1 cellular context compared by ENCODE assay signal in the genomic region with DNA sequence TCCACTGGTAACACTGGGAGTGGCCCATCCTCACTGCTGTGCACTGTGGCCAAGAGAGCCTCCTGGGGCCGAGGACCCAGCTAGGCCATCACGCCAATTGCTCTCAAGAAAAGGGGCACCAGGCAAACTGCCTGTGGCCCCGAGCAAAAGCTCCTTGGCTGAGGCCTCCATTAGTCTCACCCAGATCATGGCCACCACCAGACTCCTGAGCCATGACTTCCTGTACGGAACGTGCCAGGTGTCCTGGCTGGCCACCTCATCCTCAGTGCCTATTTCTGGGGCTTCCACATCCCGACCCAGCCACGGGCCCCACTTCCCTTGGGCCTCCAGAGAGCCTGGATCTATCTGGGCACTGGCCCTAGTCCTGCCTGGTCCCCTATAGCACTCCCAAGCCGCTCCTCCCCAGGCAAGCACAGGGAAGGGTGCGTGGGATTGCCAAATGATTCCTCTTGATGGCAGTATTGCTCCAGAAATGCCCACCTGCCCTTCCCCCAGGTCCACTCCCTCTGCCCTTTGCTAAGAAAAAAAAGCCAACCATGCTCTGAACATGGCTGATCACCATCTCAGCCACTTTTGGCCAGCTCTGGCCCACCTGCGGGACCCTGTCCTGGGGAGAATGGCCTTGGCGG.
TF ChIP-seq lines count a peak whose summit lies in the region.

No MANE protein-coding gene starts in this region.

TF ChIP-seq in HepG2, 621 proteins besides CTCF, POLR2A, EP300 and RAD21 (continued from another document):
- TF ChIP-seq, protein P1, sequence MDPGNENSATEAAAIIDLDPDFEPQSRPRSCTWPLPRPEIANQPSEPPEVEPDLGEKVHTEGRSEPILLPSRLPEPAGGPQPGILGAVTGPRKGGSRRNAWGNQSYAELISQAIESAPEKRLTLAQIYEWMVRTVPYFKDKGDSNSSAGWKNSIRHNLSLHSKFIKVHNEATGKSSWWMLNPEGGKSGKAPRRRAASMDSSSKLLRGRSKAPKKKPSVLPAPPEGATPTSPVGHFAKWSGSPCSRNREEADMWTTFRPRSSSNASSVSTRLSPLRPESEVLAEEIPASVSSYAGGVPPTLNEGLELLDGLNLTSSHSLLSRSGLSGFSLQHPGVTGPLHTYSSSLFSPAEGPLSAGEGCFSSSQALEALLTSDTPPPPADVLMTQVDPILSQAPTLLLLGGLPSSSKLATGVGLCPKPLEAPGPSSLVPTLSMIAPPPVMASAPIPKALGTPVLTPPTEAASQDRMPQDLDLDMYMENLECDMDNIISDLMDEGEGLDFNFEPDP (CRISPR knock-in tag; conservative IDR thresholded peaks at IDR 0.05), result 0 out of 2 replicates have a peak, but pooled peaks have one; percentile 36
- TF ChIP-seq, protein P2, sequence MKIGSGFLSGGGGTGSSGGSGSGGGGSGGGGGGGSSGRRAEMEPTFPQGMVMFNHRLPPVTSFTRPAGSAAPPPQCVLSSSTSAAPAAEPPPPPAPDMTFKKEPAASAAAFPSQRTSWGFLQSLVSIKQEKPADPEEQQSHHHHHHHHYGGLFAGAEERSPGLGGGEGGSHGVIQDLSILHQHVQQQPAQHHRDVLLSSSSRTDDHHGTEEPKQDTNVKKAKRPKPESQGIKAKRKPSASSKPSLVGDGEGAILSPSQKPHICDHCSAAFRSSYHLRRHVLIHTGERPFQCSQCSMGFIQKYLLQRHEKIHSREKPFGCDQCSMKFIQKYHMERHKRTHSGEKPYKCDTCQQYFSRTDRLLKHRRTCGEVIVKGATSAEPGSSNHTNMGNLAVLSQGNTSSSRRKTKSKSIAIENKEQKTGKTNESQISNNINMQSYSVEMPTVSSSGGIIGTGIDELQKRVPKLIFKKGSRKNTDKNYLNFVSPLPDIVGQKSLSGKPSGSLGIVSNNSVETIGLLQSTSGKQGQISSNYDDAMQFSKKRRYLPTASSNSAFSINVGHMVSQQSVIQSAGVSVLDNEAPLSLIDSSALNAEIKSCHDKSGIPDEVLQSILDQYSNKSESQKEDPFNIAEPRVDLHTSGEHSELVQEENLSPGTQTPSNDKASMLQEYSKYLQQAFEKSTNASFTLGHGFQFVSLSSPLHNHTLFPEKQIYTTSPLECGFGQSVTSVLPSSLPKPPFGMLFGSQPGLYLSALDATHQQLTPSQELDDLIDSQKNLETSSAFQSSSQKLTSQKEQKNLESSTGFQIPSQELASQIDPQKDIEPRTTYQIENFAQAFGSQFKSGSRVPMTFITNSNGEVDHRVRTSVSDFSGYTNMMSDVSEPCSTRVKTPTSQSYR (CRISPR knock-in tag; IDR thresholded peaks at IDR 0.05; ENCODE audit: borderline replicate concordance), result peak; percentile 48; the same call in 1 of the 2 replicates
- TF ChIP-seq KDM6A (CRISPR knock-in tag; IDR thresholded peaks at IDR 0.05; ENCODE audit: low read depth) (no peak), TOPORS (CRISPR knock-in tag; IDR thresholded peaks at IDR 0.05) (no peak), ZNF160 (CRISPR knock-in tag; IDR thresholded peaks at IDR 0.05) (no peak), ZNF7 (CRISPR knock-in tag; IDR thresholded peaks at IDR 0.05) (no peak), SALL1 (CRISPR knock-in tag; IDR thresholded peaks at IDR 0.05) (no peak), NFATC3 (CRISPR knock-in tag; IDR thresholded peaks at IDR 0.05) (no peak), ZNF432 (CRISPR knock-in tag; IDR thresholded peaks at IDR 0.05; ENCODE audit: borderline replicate concordance) (no peak), ZNF234 (CRISPR knock-in tag; conservative IDR thresholded peaks at IDR 0.05) (no peak), RFX1 (IDR thresholded peaks at IDR 0.05) (no peak), STAG1 (CRISPR knock-in tag; IDR thresholded peaks at IDR 0.05) (peak; percentile 73), ZNF567 (CRISPR knock-in tag; IDR thresholded peaks at IDR 0.05; ENCODE audit: borderline replicate concordance) (no peak), SMC3 (IDR thresholded peaks at IDR 0.05; ENCODE audit: low read length) (peak; percentile 38; the same call in 1 of the 2 replicates), ZNF263 (CRISPR knock-in tag; IDR thresholded peaks at IDR 0.05) (no peak), LCORL (IDR thresholded peaks at IDR 0.05) (no peak), LCORL (CRISPR knock-in tag; IDR thresholded peaks at IDR 0.05) (0 out of 2 replicates have a peak, but pooled peaks have one; percentile 60), ZNF256 (CRISPR knock-in tag; conservative IDR thresholded peaks at IDR 0.05) (no peak), NONO (IDR thresholded peaks at IDR 0.05) (no peak), NONO (CRISPR knock-in tag; conservative IDR thresholded peaks at IDR 0.05) (0 out of 2 replicates have a peak, but pooled peaks have one; percentile 23), KDM3A (CRISPR knock-in tag; IDR thresholded peaks at IDR 0.05; ENCODE audit: low read depth) (peak; percentile 91), ZNF274 (CRISPR knock-in tag; IDR thresholded peaks at IDR 0.05) (no peak)
- TF ChIP-seq, protein P3, sequence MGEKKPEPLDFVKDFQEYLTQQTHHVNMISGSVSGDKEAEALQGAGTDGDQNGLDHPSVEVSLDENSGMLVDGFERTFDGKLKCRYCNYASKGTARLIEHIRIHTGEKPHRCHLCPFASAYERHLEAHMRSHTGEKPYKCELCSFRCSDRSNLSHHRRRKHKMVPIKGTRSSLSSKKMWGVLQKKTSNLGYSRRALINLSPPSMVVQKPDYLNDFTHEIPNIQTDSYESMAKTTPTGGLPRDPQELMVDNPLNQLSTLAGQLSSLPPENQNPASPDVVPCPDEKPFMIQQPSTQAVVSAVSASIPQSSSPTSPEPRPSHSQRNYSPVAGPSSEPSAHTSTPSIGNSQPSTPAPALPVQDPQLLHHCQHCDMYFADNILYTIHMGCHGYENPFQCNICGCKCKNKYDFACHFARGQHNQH (CRISPR knock-in tag; IDR thresholded peaks at IDR 0.05), result no peak
- TF ChIP-seq, protein P4, sequence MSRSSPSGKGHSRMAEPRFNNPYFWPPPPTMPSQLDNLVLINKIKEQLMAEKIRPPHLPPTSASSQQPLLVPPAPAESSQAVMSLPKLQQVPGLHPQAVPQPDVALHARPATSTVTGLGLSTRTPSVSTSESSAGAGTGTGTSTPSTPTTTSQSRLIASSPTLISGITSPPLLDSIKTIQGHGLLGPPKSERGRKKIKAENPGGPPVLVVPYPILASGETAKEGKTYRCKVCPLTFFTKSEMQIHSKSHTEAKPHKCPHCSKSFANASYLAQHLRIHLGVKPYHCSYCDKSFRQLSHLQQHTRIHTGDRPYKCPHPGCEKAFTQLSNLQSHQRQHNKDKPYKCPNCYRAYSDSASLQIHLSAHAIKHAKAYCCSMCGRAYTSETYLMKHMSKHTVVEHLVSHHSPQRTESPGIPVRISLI (CRISPR knock-in tag; IDR thresholded peaks at IDR 0.05; ENCODE audit: borderline replicate concordance), result 0 out of 2 replicates have a peak, but pooled peaks have one; percentile 49
- TF ChIP-seq, protein P5, sequence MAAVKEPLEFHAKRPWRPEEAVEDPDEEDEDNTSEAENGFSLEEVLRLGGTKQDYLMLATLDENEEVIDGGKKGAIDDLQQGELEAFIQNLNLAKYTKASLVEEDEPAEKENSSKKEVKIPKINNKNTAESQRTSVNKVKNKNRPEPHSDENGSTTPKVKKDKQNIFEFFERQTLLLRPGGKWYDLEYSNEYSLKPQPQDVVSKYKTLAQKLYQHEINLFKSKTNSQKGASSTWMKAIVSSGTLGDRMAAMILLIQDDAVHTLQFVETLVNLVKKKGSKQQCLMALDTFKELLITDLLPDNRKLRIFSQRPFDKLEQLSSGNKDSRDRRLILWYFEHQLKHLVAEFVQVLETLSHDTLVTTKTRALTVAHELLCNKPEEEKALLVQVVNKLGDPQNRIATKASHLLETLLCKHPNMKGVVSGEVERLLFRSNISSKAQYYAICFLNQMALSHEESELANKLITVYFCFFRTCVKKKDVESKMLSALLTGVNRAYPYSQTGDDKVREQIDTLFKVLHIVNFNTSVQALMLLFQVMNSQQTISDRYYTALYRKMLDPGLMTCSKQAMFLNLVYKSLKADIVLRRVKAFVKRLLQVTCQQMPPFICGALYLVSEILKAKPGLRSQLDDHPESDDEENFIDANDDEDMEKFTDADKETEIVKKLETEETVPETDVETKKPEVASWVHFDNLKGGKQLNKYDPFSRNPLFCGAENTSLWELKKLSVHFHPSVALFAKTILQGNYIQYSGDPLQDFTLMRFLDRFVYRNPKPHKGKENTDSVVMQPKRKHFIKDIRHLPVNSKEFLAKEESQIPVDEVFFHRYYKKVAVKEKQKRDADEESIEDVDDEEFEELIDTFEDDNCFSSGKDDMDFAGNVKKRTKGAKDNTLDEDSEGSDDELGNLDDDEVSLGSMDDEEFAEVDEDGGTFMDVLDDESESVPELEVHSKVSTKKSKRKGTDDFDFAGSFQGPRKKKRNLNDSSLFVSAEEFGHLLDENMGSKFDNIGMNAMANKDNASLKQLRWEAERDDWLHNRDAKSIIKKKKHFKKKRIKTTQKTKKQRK (IDR thresholded peaks at IDR 0.05; ENCODE audit: low read length), result no peak
- TF ChIP-seq, protein P6, sequence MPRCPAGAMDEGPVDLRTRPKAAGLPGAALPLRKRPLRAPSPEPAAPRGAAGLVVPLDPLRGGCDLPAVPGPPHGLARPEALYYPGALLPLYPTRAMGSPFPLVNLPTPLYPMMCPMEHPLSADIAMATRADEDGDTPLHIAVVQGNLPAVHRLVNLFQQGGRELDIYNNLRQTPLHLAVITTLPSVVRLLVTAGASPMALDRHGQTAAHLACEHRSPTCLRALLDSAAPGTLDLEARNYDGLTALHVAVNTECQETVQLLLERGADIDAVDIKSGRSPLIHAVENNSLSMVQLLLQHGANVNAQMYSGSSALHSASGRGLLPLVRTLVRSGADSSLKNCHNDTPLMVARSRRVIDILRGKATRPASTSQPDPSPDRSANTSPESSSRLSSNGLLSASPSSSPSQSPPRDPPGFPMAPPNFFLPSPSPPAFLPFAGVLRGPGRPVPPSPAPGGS (CRISPR knock-in tag; IDR thresholded peaks at IDR 0.05), result no peak
TF ChIP-seq in HepG2: peak in this region for 9.
